21 cellular contexts compared by ENCODE assay signal in the genomic region with DNA sequence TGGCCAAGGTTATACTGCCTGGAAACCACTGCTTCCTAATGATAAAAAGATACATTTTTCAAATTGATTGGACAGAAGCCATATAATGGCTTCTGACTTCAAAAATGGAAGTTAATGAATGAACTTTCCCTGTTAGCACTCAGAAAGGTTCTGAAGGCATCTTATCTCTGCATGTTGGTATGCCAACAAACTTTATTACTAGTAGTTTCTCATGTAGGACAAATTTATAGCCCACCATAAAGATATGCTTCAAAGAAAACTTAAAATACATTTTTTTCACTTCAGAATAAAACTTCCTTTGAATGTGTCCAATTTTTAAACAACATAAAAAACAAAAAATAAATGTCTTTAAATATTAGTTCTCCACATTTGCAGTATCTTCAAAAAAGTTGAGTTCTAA.
"Had no signal": no experiment of that assay in that cellular context is flagged by ENCODE, and none has a peak within 500 bp of the region (broad histone marks: within the 10 kb centered on the region; RNA-seq: fewer than 3 reads in every experiment).

No MANE protein-coding gene starts in this region.

- H3K27ac ChIP-seq: coronary artery, gastrocnemius medialis, left ventricle myocardium inferior, prostate gland, right atrium auricular region had no signal

- DNase-seq: activated CD4-positive, alpha-beta T cell treated with anti-CD3 and anti-CD28 coated beads, Interleukin-2, amount 50 U/mL, for 4 hours; activated CD8-positive, alpha-beta memory T cell treated with anti-CD3 and anti-CD28 coated beads, Interleukin-2, amount 10 ng/mL, durations not matched to agents 7 days and 5 days; activated effector memory CD4-positive, alpha-beta T cell treated with anti-CD3 and anti-CD28 coated beads, Interleukin-2, amount 50 U/mL, for 16 hours; anterior cingulate cortex; central memory CD4-positive, alpha-beta T cell; gastrocnemius medialis; head of caudate nucleus; left ventricle myocardium inferior; mammary epithelial cell; midbrain; SHP77 treated with DMSO at 0.1 percent for 48 hours; stimulated activated CD4-positive, alpha-beta T cell treated with anti-CD3 and anti-CD28 coated beads, Interleukin-2, amount 100 ng/mL, for 24 hours; stimulated activated naive CD8-positive, alpha-beta T cell treated with anti-CD3 and anti-CD28 coated beads, Interleukin-15, Interleukin-2, amounts not matched to agents 100 U/mL and 50 U/mL, for 24 hours; trophoblast cell had no signal

- H3K4me3 Mint-ChIP-seq: activated CD8-positive, alpha-beta memory T cell treated with anti-CD3 and anti-CD28 coated beads, Interleukin-2, amount 10 ng/mL, durations not matched to agents 7 days and 5 days; brain; neural crest cell had no signal

- H3K9me3 Mint-ChIP-seq: brain had no signal

- H3K27ac Mint-ChIP-seq: activated CD8-positive, alpha-beta memory T cell treated with anti-CD3 and anti-CD28 coated beads, Interleukin-2, amount 10 ng/mL, durations not matched to agents 7 days and 5 days; brain had no signal

- H3K27me3 Mint-ChIP-seq: activated CD8-positive, alpha-beta memory T cell treated with anti-CD3 and anti-CD28 coated beads, Interleukin-2, amount 10 ng/mL, durations not matched to agents 7 days and 5 days; brain had no signal

- H3K27me3 ChIP-seq: gastrocnemius medialis, right atrium auricular region had no signal

- ATAC-seq: activated CD4-positive, CD25-positive, alpha-beta regulatory T cell treated with anti-CD3 and anti-CD28 coated beads, Interleukin-2, amount 50 U/mL, for 24 hours; activated CD8-positive, alpha-beta memory T cell treated with anti-CD3 and anti-CD28 coated beads, Interleukin-2, amount 10 ng/mL, durations not matched to agents 7 days and 5 days; gastrocnemius medialis; SK-N-SH treated with all-trans-retinoic acid at 6 μM for 48 hours; stimulated activated naive CD8-positive, alpha-beta T cell treated with anti-CD3 and anti-CD28 coated beads, Interleukin-15, Interleukin-2, amounts not matched to agents 100 U/mL and 50 U/mL, for 24 hours had no signal

- H3K9me3 ChIP-seq: gastrocnemius medialis, left ventricle myocardium inferior, prostate gland, right atrium auricular region had no signal

- H3K36me3 Mint-ChIP-seq: brain had no signal
